In genomic region chr17:44111777-44112176, GRCh38 we compare ENCODE assay signal across 9 cellular contexts. TPM values are rescaled to one million over a fixed set of nuclear protein-coding genes. Genes with fewer than 3 reads are reported as not detected.
DNase-seq lines count a peak whose midpoint lies in the region; ATAC-seq, FAIRE-seq and TF ChIP-seq lines count a peak whose summit lies in the region.
"Had no signal": no experiment of that assay in that cellular context is flagged by ENCODE, and none has a peak within 500 bp of the region (broad histone marks: within the 10 kb centered on the region; RNA-seq: fewer than 3 reads in every experiment).

No MANE protein-coding gene starts in this region.

- no peak overlapping the region for H2BK5ac ChIP-seq in H9 (ENCODE audit: insufficient read length, low read length)

- no peaks in the 10 kb centered on the region for H3K9me3 Mint-ChIP-seq in H9
- no peaks in the 10 kb centered on the region for H3K9me3 Mint-ChIP-seq in CD4-positive, alpha-beta T cell

- peaks cover 77% of the 10 kb centered on the region for H3K36me3 ChIP-seq in WERI-Rb-1
- peaks cover 0 to 22% of the 10 kb centered on the region in 2 donors for H3K36me3 ChIP-seq in kidney (ENCODE audit: control insufficient read depth in 1 of 2, insufficient read depth in 2 of 2, low read length in 2 of 2)
- H3K36me3 ChIP-seq in stomach, result peaks cover 3 to 35% (median 31%) of the 10 kb centered on the region in 4 donors

- H4K8ac ChIP-seq in H9 (replicated peaks; ENCODE audit: insufficient read length, low read depth, low read length), result no peak overlapping the region

- no peaks in the 10 kb centered on the region for H3K79me2 ChIP-seq in H9 (ENCODE audit: insufficient read depth, low read length)

- no peak for TF ChIP-seq EP300 in stomach (IDR thresholded peaks at IDR 0.05)

- no peaks in the 10 kb centered on the region for H4K20me1 ChIP-seq in H9 (ENCODE audit: control insufficient read depth, insufficient read depth, insufficient read length)

- no peak overlapping the region for H2BK120ac ChIP-seq in H9 (ENCODE audit: low read depth, low read length, poor library complexity, severe bottlenecking)

- H2BK15ac ChIP-seq in H9 (ENCODE audit: low read depth, low read length), result no peak overlapping the region

- no peak overlapping the region for H2BK12ac ChIP-seq in H9 (ENCODE audit: insufficient read length, low read depth, low read length)

- intact Hi-C loops in kidney (cut with DNase I) (no loop called here), stomach (cut with DNase I; ENCODE audit: low total_unique reads) (loop anchor here (5.0 kb wide), 1 partner anchor 39 kb away; the partner anchor contains the start of gene G6PC3)
- intact Hi-C loops in CD4-positive, alpha-beta T cell (cut with DNase I, micrococcal nuclease), result no loop called here

- H3K27ac ChIP-seq in H9 (ENCODE audit: insufficient read length, low read depth, low read length), result no peak overlapping the region
- H3K27ac ChIP-seq in WERI-Rb-1, result peak overlapping the region; percentile 79
- H3K27ac ChIP-seq in kidney (ENCODE audit: low read depth in 2 of 2, low read length in 2 of 2), result peak overlapping the region; percentile 33 to 39
- H3K27ac ChIP-seq in stomach, result peak overlapping the region in 4 of 5 donors; percentile 75 to 93 (median 84)
- H3K27ac ChIP-seq in CD4-positive, alpha-beta T cell (ENCODE audit: low read depth, low read length), result no peak overlapping the region

- no peaks in the 10 kb centered on the region for H3K27me3 ChIP-seq in H9 (ENCODE audit: insufficient read depth, low read length)
- H3K27me3 ChIP-seq in WERI-Rb-1 (ENCODE audit: insufficient read depth, low read depth, severe bottlenecking), result no peaks in the 10 kb centered on the region
- no peaks in the 10 kb centered on the region for H3K27me3 ChIP-seq in stomach
- no peaks in the 10 kb centered on the region for H3K27me3 ChIP-seq in CD4-positive, alpha-beta T cell (ENCODE audit: control insufficient read depth, insufficient read depth, low read length)

- peaks cover 22 to 38% of the 10 kb centered on the region in 2 experiments for H3K4me1 Mint-ChIP-seq in H9
- peaks cover 35% of the 10 kb centered on the region for H3K4me1 Mint-ChIP-seq in CD4-positive, alpha-beta T cell (ENCODE audit: low read depth)

- no peaks in the 10 kb centered on the region; the same call in 1 of the 2 replicates for H3K27me3 Mint-ChIP-seq in H9 (ENCODE audit: low read depth)
- H3K27me3 Mint-ChIP-seq in CD4-positive, alpha-beta T cell, result no peaks in the 10 kb centered on the region

- no peak overlapping the region for H3K9ac ChIP-seq in H9 (ENCODE audit: extremely low read depth, insufficient read length, low read length)
- H3K9ac ChIP-seq in kidney (ENCODE audit: low read length in 2 of 2), result peak overlapping the region in 1 of 2 donors; percentile 53

- DNase-seq in H9, result no peak
- no peak for DNase-seq in WERI-Rb-1
- no peak for DNase-seq in kidney
- no peak for DNase-seq in stomach
- DNase-seq in CD4-positive, alpha-beta T cell, result no peak
- no peak for DNase-seq in medulla oblongata (ENCODE audit: extremely low spot score)
- DNase-seq in mucosa of gallbladder (ENCODE audit: low spot score), result no peak

- no peak overlapping the region for H4K5ac ChIP-seq in H9 (ENCODE audit: insufficient read length, low read depth, low read length)

- no peak overlapping the region for H4K91ac ChIP-seq in H9 (ENCODE audit: insufficient read length, low read depth, low read length)

- CTCF ChIA-PET in CD4-positive, alpha-beta T cell (lab: Charles Lee), result no interaction called here

- no CpG with 5 or more reads among the region's 3 CpGs for WGBS in H9 (ENCODE audit: extremely low coverage, insufficient read length, low lambda C conversion rate)
- 59 to 73% (median 73%) methylated on average over 3 of the region's 3 CpGs for WGBS in stomach, 5 donors

- H3K14ac ChIP-seq in H9 (ENCODE audit: insufficient read depth, low read length), result no peak overlapping the region

- no peak for ATAC-seq in HG03196 (IDR thresholded peaks at IDR 0.05; ENCODE audit: unreplicated experiment)
- no peak for ATAC-seq in CD4-positive, alpha-beta T cell (ENCODE audit: poor library complexity)

- H2AFZ ChIP-seq in H9 (ENCODE audit: low read length), result no peak overlapping the region

- peaks cover 5% of the 10 kb centered on the region; the same call in 1 of the 2 replicates for H3K4me1 ChIP-seq in H9 (ENCODE audit: insufficient read depth, low read length)
- peaks cover 33 to 55% of the 10 kb centered on the region in 2 donors for H3K4me1 ChIP-seq in kidney (ENCODE audit: control insufficient read depth in 1 of 2, insufficient read depth in 1 of 2, low read depth in 1 of 2, low read length in 2 of 2)
- peaks cover 55 to 96% (median 80%) of the 10 kb centered on the region in 4 donors for H3K4me1 ChIP-seq in stomach

- no peak overlapping the region for H2BK20ac ChIP-seq in H9 (ENCODE audit: low read depth, low read length, poor library complexity, severe bottlenecking)

- no peak overlapping the region for H3K18ac ChIP-seq in H9 (ENCODE audit: insufficient read length, low read depth, low read length)

- H3K56ac ChIP-seq in H9 (ENCODE audit: insufficient read length, low read depth, low read length), result no peak overlapping the region

- H3K23ac ChIP-seq in H9 (ENCODE audit: insufficient read length, low read depth, low read length), result no peak overlapping the region

- H3K4me3 Mint-ChIP-seq in H9, result no peak overlapping the region; a peak in 2 of 5 replicates
- no peak overlapping the region for H3K4me3 Mint-ChIP-seq in CD4-positive, alpha-beta T cell

- H3K4me3 ChIP-seq in WERI-Rb-1 (ENCODE audit: low read depth, low read length), result no peak overlapping the region
- peak overlapping the region in 1 of 2 donors; percentile 9 for H3K4me3 ChIP-seq in kidney (ENCODE audit: low read length in 2 of 2)
- H3K4me3 ChIP-seq in stomach, result peak overlapping the region in 1 of 4 donors; percentile 39

- H2AK5ac ChIP-seq in H9 (ENCODE audit: insufficient read length, low read length), result no peak overlapping the region

- no peaks in the 10 kb centered on the region for H3K23me2 ChIP-seq in H9 (ENCODE audit: insufficient read length, low read depth, low read length, poor library complexity, severe bottlenecking)

- no peak overlapping the region for H3T11ph ChIP-seq in H9 (ENCODE audit: low read length)

- H3K4ac ChIP-seq in H9 (ENCODE audit: low read depth, low read length), result no peak overlapping the region

- no peak overlapping the region for H3K27ac Mint-ChIP-seq in H9
- no peak overlapping the region for H3K27ac Mint-ChIP-seq in CD4-positive, alpha-beta T cell

- no peak for TF ChIP-seq CTCF in H9 (conservative IDR thresholded peaks at IDR 0.05)
- no peak for TF ChIP-seq CTCF in WERI-Rb-1 (IDR thresholded peaks at IDR 0.05; ENCODE audit: low read depth, low read length)
- no peak for TF ChIP-seq CTCF in kidney (IDR thresholded peaks at IDR 0.05; ENCODE audit: borderline replicate concordance, extremely low read depth, insufficient read depth)
- no peak for TF ChIP-seq CTCF in stomach (IDR thresholded peaks at IDR 0.05)
- TF ChIP-seq CTCF in CD4-positive, alpha-beta T cell (IDR thresholded peaks at IDR 0.05), result no peak

- no peak for TF ChIP-seq POLR2A in stomach (IDR thresholded peaks at IDR 0.05)

- POLR2A ChIA-PET in CD4-positive, alpha-beta T cell (lab: Charles Lee), result interaction anchor here (3.4 kb wide), 1 partner anchor 11 kb away, joined by 23 read pairs; the partner anchor contains the start of gene HDAC5

- H3K9me3 ChIP-seq in H9 (ENCODE audit: control insufficient read depth, low read depth, low read length) (no peaks in the 10 kb centered on the region), WERI-Rb-1 (ENCODE audit: severe bottlenecking) (no peaks in the 10 kb centered on the region), kidney (ENCODE audit: control insufficient read depth in 1 of 2, low read length in 2 of 2) (no peaks in the 10 kb centered on the region), stomach (no peaks in the 10 kb centered on the region)
- no peaks in the 10 kb centered on the region for H3K9me3 ChIP-seq in CD4-positive, alpha-beta T cell (ENCODE audit: control insufficient read depth, low read length)

- peaks cover 5 to 25% (median 6%) of the 10 kb centered on the region in 3 experiments; a peak in 4 of 7 replicates for H3K36me3 Mint-ChIP-seq in H9 (ENCODE audit: insufficient read depth in 1 of 3, low read depth in 3 of 3)
- peaks cover 13% of the 10 kb centered on the region for H3K36me3 Mint-ChIP-seq in CD4-positive, alpha-beta T cell (ENCODE audit: low read depth)

- H3K4me2 ChIP-seq in H9 (ENCODE audit: insufficient read depth, insufficient read length, low read length), result peak overlapping the region; percentile 28

- FAIRE-seq in kidney (lab: Jason Lieb, UNC), result no peak

- H3K79me1 ChIP-seq in H9 (ENCODE audit: insufficient read depth, low read depth, low read length, poor library complexity, severe bottlenecking), result no peaks in the 10 kb centered on the region

RNA-seq across cellular contexts. Expression of gene HDAC5, which starts 11.7 kb away (rescaled TPM):
- total RNA-seq in H9 (2021) (39.5 and 41.3 TPM in 2 replicates), kidney (35.6 TPM), stomach (100 to 1,000 TPM in 2 of 5 donors, 10 to 100 TPM in 3; 14.7 to 311 (median 58.0) TPM), mucosa of gallbladder (87.4 TPM)
- polyA plus RNA-seq in kidney (ENCODE audit: insufficient read depth, low read depth, low replicate concordance) (25.3 TPM), stomach (10 to 100 TPM; 13.3 to 19.3 (median 17.9) TPM)
- 10 to 100 TPM; 92.0 to 92.5 TPM for total RNA-seq in CD4-positive, alpha-beta T cell

RNA-seq across cellular contexts. Expression of gene HROB, which starts 30.0 kb away (rescaled TPM):
- 23.3 and 24.1 TPM in 2 replicates for total RNA-seq in H9 (2021)
- 0.88 TPM for total RNA-seq in kidney
- 0.17 TPM for polyA plus RNA-seq in kidney (ENCODE audit: insufficient read depth, low read depth, low replicate concordance)
- total RNA-seq in stomach, result 1 to 10 TPM in 2 of 5 donors, under 1 TPM in 1, not detected in 2; 0.14 to 1.7 (median 1.3) TPM
- polyA plus RNA-seq in stomach, result 1 to 10 TPM in 1 of 3 donors, under 1 TPM in 2; 0.61 to 2.4 (median 0.62) TPM
- 1 to 10 TPM; 1.6 TPM for total RNA-seq in CD4-positive, alpha-beta T cell
- total RNA-seq in mucosa of gallbladder, result 1.0 TPM

RNA-seq across cellular contexts. Expression of gene G6PC3, which starts 41.2 kb away (rescaled TPM):
- 105 and 109 TPM in 2 replicates for total RNA-seq in H9 (2021)
- 70.0 TPM for total RNA-seq in kidney
- polyA plus RNA-seq in kidney (ENCODE audit: insufficient read depth, low read depth, low replicate concordance), result 150 TPM
- 100 to 1,000 TPM in 1 of 5 donors, 10 to 100 TPM in 4; 10.5 to 132 (median 36.2) TPM for total RNA-seq in stomach
- 10 to 100 TPM; 16.8 to 52.0 (median 44.1) TPM for polyA plus RNA-seq in stomach
- 1 to 10 TPM; 5.6 to 5.8 TPM for total RNA-seq in CD4-positive, alpha-beta T cell
- total RNA-seq in mucosa of gallbladder, result 62.3 TPM

RNA-seq across cellular contexts. Expression of gene LSM12, which starts 45.3 kb away (rescaled TPM):
- 128 TPM in 2 replicates for total RNA-seq in H9 (2021)
- total RNA-seq in kidney, result 47.6 TPM
- 29.0 TPM for polyA plus RNA-seq in kidney (ENCODE audit: insufficient read depth, low read depth, low replicate concordance)
- 10 to 100 TPM; 19.8 to 34.5 (median 30.4) TPM for total RNA-seq in stomach
- polyA plus RNA-seq in stomach, result 10 to 100 TPM; 25.4 to 30.7 (median 29.9) TPM
- 10 to 100 TPM; 34.6 to 36.1 TPM for total RNA-seq in CD4-positive, alpha-beta T cell
- total RNA-seq in mucosa of gallbladder, result 47.3 TPM

RNA-seq across cellular contexts. Expression of gene ASB16, which starts 58.7 kb away (rescaled TPM):
- total RNA-seq in H9 (2021) (0.31 and 0.90 TPM in 2 replicates), kidney (0.25 TPM), stomach (under 1 TPM in 1 of 5 donors, not detected in 4; 0.73 TPM), mucosa of gallbladder (0.58 TPM)
- polyA plus RNA-seq in kidney (ENCODE audit: insufficient read depth, low read depth, low replicate concordance) (0.90 TPM), stomach (under 1 TPM in 2 of 3 donors, not detected in 1; 0.30 to 0.31 TPM)
- under 1 TPM in 1 of 2 experiments, not detected in 1; 0.11 TPM for total RNA-seq in CD4-positive, alpha-beta T cell
- total RNA-seq: pulmonary artery endothelial cell had no signal

Comparison
In these comparisons a context has a peak if more than half of its experiments do, and no peak if none do; other contexts are left out.
1. H3K27ac ChIP-seq: peak in WERI-Rb-1 (single experiment), kidney (2 of 2) and stomach (4 of 5); none in H9 (single experiment) and CD4-positive, alpha-beta T cell (single experiment).